12 cellular contexts compared by ENCODE assay signal in the genomic region with DNA sequence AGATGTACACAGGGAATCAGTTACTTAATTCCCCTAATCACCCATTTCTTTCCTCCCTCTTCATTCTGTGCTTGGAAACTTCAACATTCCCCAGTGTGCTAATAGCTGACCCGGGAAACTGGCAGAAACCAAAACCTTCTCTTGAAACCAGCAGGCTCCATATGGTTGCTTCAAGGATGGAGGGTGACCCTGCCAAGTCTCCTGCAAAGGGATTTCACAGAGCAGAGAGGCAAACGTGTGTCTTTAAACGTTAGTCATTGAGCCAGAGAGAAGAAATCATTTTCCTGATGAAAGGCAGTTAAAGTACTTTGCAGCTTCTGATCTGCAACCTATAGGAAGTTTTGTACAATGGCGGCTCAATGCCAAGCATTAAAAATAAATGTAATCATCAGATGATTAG.
"Had no signal": no experiment of that assay in that cellular context is flagged by ENCODE, and none has a peak within 500 bp of the region (broad histone marks: within the 10 kb centered on the region; RNA-seq: fewer than 3 reads in every experiment).

No MANE protein-coding gene starts in this region.

- H3K4me3 ChIP-seq: mucosa of descending colon, spleen, tibial nerve had no signal

- H3K4me1 ChIP-seq: spleen, tibial nerve had no signal

- H3K27ac ChIP-seq: brain microvascular endothelial cell, spleen, tibial nerve had no signal

- H3K9me3 ChIP-seq: mucosa of descending colon, spleen, tibial nerve had no signal

- DNase-seq: activated CD4-positive, alpha-beta T cell treated with anti-CD3 and anti-CD28 coated beads, Interleukin-2, amount 50 U/mL, for 4 hours; activated effector memory CD4-positive, alpha-beta T cell treated with anti-CD3 and anti-CD28 coated beads, Interleukin-2, amount 50 U/mL, for 16 hours; activated T-cell treated with anti-CD3 and anti-CD28 coated beads, Interleukin-2, amount 50 U/mL, for 24 hours; amygdala; brain microvascular endothelial cell; endodermal cell; erythroblast; naive thymus-derived CD8-positive, alpha-beta T cell; spleen; stimulated activated CD4-positive, alpha-beta T cell treated with anti-CD3 and anti-CD28 coated beads, Interleukin-1b, Interleukin-23, amount 100 ng/mL, for 48 hours had no signal

- H3K36me3 ChIP-seq: brain microvascular endothelial cell, spleen, tibial nerve had no signal

- H3K27me3 ChIP-seq: brain microvascular endothelial cell, spleen, tibial nerve had no signal
